In the genomic region with DNA sequence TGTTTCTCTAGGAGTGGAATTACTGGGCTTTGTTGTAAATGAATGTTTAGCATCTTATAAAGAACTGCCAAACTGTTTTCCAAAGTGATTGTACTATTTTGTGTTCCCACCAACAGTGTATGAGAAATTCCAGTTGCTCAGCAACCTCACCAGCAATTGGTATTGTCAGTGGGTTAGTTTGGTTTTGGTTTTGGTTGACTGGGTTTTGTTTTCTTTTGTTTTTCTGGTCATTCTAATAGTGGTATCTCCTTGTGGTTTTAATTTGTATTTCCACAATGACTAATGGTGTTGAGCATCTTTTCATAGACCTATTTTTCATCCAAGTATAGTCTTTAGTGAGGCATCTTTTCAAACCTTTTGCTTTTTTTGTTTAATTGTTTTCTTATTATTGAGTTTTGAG, we compare ENCODE assay signal across 8 cellular contexts. TPM values are rescaled to one million over a fixed set of nuclear protein-coding genes. Genes with fewer than 3 reads are reported as not detected.
DNase-seq lines count a peak whose midpoint lies in the region; ATAC-seq and TF ChIP-seq lines count a peak whose summit lies in the region.

No MANE protein-coding gene starts in this region.

- TF ChIP-seq RAD21 in IMR-90 (IDR thresholded peaks at IDR 0.05; ENCODE audit: low read length): no peak

- no peak overlapping the region for H2BK5ac ChIP-seq in IMR-90 (ENCODE audit: low read depth, low read length, poor library complexity, severe bottlenecking)

- H3K27me3 ChIP-seq in GM06990 (replicated peaks; ENCODE audit: control insufficient read depth, insufficient read depth, low read length) (no peaks in the 10 kb centered on the region), IMR-90 (ENCODE audit: control insufficient read depth, insufficient read depth, low read length) (no peaks in the 10 kb centered on the region), foreskin keratinocyte (no peaks in the 10 kb centered on the region)

- POLR2A ChIA-PET in IMR-90 (lab: Charles Lee; ENCODE audit: unreplicated experiment): no interaction called here

- no peak overlapping the region for H3K9ac ChIP-seq in IMR-90 (ENCODE audit: low read depth, low read length)

- no peak overlapping the region; a peak in 1 of 4 replicates for H4K8ac ChIP-seq in IMR-90 (ENCODE audit: low read depth in 2 of 2, low read length in 2 of 2)

- peak; percentile 94 for ATAC-seq in GM21528 (IDR thresholded peaks at IDR 0.05; ENCODE audit: low FRiP score, unreplicated experiment)
- ATAC-seq in IMR-90 (ENCODE audit: low read depth): no peak
- peak; percentile 45 for ATAC-seq in foreskin keratinocyte
- no peak for ATAC-seq in effector memory CD8-positive, alpha-beta T cell (replicated peaks)

- H2AK5ac ChIP-seq in IMR-90 (ENCODE audit: low read depth, low read length): no peak overlapping the region

- H3K27ac ChIP-seq in IMR-90 (ENCODE audit: insufficient read depth, low read length): no peak overlapping the region
- no peak overlapping the region for H3K27ac ChIP-seq in foreskin keratinocyte

- H3K4me3 ChIP-seq in GM06990 (replicated peaks; ENCODE audit: low read depth, low read length) (no peak overlapping the region), IMR-90 (ENCODE audit: insufficient read depth, low read depth, low read length) (no peak overlapping the region)

- no TSS peak for BruUV-seq in IMR-90 (replicated peaks; lab: Mats Ljungman, UMichigan)

- no peak overlapping the region for H3K27ac Mint-ChIP-seq in mesothelial cell of epicardium
- peak overlapping the region in 1 of 2 donors; percentile 3 for H3K27ac Mint-ChIP-seq in effector memory CD8-positive, alpha-beta T cell

- CTCF ChIA-PET in IMR-90 (lab: Yijun Ruan, JAX): interaction anchor here (0.7 kb wide), 1 partner anchor 22 kb away, joined by 3 read pairs; no protein-coding TSS in a partner anchor

- H3K4ac ChIP-seq in IMR-90 (ENCODE audit: low read depth, low read length): no peak overlapping the region; the same call in 1 of the 2 replicates

- no peak overlapping the region for H2AK9ac ChIP-seq in IMR-90 (replicated peaks; ENCODE audit: low read depth, low read length, poor library complexity)

- H3K36me3 Mint-ChIP-seq in mesothelial cell of epicardium: no peaks in the 10 kb centered on the region
- no peaks in the 10 kb centered on the region for H3K36me3 Mint-ChIP-seq in effector memory CD8-positive, alpha-beta T cell (ENCODE audit: insufficient read depth)

- DNase-seq in GM06990 (ENCODE audit: extremely low read depth, insufficient read length): peak; percentile 46
- peak; percentile 45 for DNase-seq in IMR-90
- DNase-seq in foreskin keratinocyte: peak; percentile 17 to 32
- DNase-seq in mesothelial cell of epicardium (ENCODE audit: low spot score in 2 of 2, unreplicated experiment in 2 of 2): no peak
- DNase-seq in effector memory CD8-positive, alpha-beta T cell: no peak
- no peak for DNase-seq in NCI-H1436 treated with DMSO at 0.1 percent for 48 hours (lab: John Stamatoyannopoulos, UW)
- DNase-seq in amygdala (lab: John Stamatoyannopoulos, UW): no peak

- H4K91ac ChIP-seq in IMR-90 (ENCODE audit: insufficient read depth, low read depth, low read length): no peak overlapping the region

- H3K9me3 Mint-ChIP-seq in mesothelial cell of epicardium: no peaks in the 10 kb centered on the region
- no peaks in the 10 kb centered on the region for H3K9me3 Mint-ChIP-seq in effector memory CD8-positive, alpha-beta T cell

- no peak overlapping the region for H4K5ac ChIP-seq in IMR-90 (ENCODE audit: low read depth, low read length)

- dilution Hi-C loops in IMR-90 (cut with HindIII; ENCODE audit: low sequenced_read_pairs, unreplicated experiment): no loop called here

- H3K79me1 ChIP-seq in IMR-90 (ENCODE audit: low read depth in 1 of 2, low read length in 2 of 2): 0 out of 4 replicates have a peak, but pooled peaks cover 0 to 4% of the 10 kb centered on the region in 2 experiments

- H3K23ac ChIP-seq in IMR-90 (ENCODE audit: low read depth, low read length): no peak overlapping the region

- intact Hi-C loops in IMR-90 (cut with micrococcal nuclease): no loop called here

- no peak overlapping the region; the same call in 1 of the 2 replicates for H2BK120ac ChIP-seq in IMR-90 (ENCODE audit: low read depth, low read length)

- peaks cover 7% of the 10 kb centered on the region; the same call in 1 of the 2 replicates for H3K9me1 ChIP-seq in IMR-90 (ENCODE audit: insufficient read depth, low read length)

- in situ Hi-C loops in IMR-90 (cut with MboI; ENCODE audit: low sequenced_read_pairs): no loop called here

- no peak for TF ChIP-seq CTCF in GM06990 (IDR thresholded peaks at IDR 0.05; ENCODE audit: insufficient read depth, low read length, poor library complexity, severe bottlenecking)
- no peak for TF ChIP-seq CTCF in IMR-90 (conservative IDR thresholded peaks at IDR 0.05; ENCODE audit: low read depth, low read length)
- no peak for TF ChIP-seq CTCF in foreskin keratinocyte (conservative IDR thresholded peaks at IDR 0.05)
- no peak for TF ChIP-seq CTCF in mesothelial cell of epicardium (IDR thresholded peaks at IDR 0.05; ENCODE audit: unreplicated experiment)

- no peak overlapping the region; the same call in 1 of the 2 replicates for H3K56ac ChIP-seq in IMR-90 (ENCODE audit: extremely low read depth, insufficient read depth, low read length)

- 0 out of 2 replicates have a peak overlapping the region, but pooled peaks have one; percentile 5 for H3K14ac ChIP-seq in IMR-90 (replicated peaks; ENCODE audit: low read depth, low read length)

- H3K4me3 Mint-ChIP-seq in mesothelial cell of epicardium: no peak overlapping the region
- H3K4me3 Mint-ChIP-seq in effector memory CD8-positive, alpha-beta T cell: no peak overlapping the region

- peak overlapping the region; percentile 66; the same call in 1 of the 2 replicates for H3K18ac ChIP-seq in IMR-90 (ENCODE audit: low read depth, low read length)

- H2AFZ ChIP-seq in IMR-90 (replicated peaks; ENCODE audit: low read length, poor library complexity): no peak overlapping the region

- H3K36me3 ChIP-seq in GM06990 (ENCODE audit: control insufficient read depth, insufficient read depth, low read length) (no peaks in the 10 kb centered on the region), IMR-90 (ENCODE audit: control insufficient read depth, insufficient read depth, low read length) (no peaks in the 10 kb centered on the region)

- no peak overlapping the region for H3K4me2 ChIP-seq in IMR-90 (ENCODE audit: low read depth, low read length)

- H3K4me1 Mint-ChIP-seq in mesothelial cell of epicardium: peaks cover 32% of the 10 kb centered on the region
- H3K4me1 Mint-ChIP-seq in effector memory CD8-positive, alpha-beta T cell (ENCODE audit: low read depth in 2 of 2): peaks cover 6 to 9% of the 10 kb centered on the region in 2 donors

- H3K4me1 ChIP-seq in IMR-90 (ENCODE audit: control insufficient read depth, insufficient read depth, low read length) (peaks cover 14% of the 10 kb centered on the region), foreskin keratinocyte (no peaks in the 10 kb centered on the region)

- H2BK20ac ChIP-seq in IMR-90 (ENCODE audit: low read depth, low read length): no peak overlapping the region

- no peaks in the 10 kb centered on the region for H4K20me1 ChIP-seq in IMR-90 (ENCODE audit: insufficient read depth, low read length)

- H3K9me3 ChIP-seq in IMR-90 (ENCODE audit: control insufficient read depth, insufficient read depth, low read length): no peaks in the 10 kb centered on the region

- 0 out of 3 replicates have a peak overlapping the region, but pooled peaks have one; percentile 55 for H2BK15ac ChIP-seq in IMR-90 (ENCODE audit: low read depth, low read length)

- no peak for TF ChIP-seq POLR2A in IMR-90 (IDR thresholded peaks at IDR 0.05; ENCODE audit: low read depth, low read length)

- no peaks in the 10 kb centered on the region for H3K27me3 Mint-ChIP-seq in mesothelial cell of epicardium (ENCODE audit: low read depth)
- no peaks in the 10 kb centered on the region for H3K27me3 Mint-ChIP-seq in effector memory CD8-positive, alpha-beta T cell

TF ChIP-seq in IMR-90, 13 proteins besides CTCF, POLR2A, EP300 and RAD21 (continues in another document):
- no peak for TF ChIP-seq MAZ (IDR thresholded peaks at IDR 0.05; ENCODE audit: borderline replicate concordance, low read depth, low read length)
- no peak for TF ChIP-seq RFX5 (IDR thresholded peaks at IDR 0.05; ENCODE audit: low read depth, low read length)
- no peak for TF ChIP-seq MAFK (IDR thresholded peaks at IDR 0.05; ENCODE audit: low read depth, low read length)
- TF ChIP-seq SMC3 (IDR thresholded peaks at IDR 0.05; ENCODE audit: low read depth, low read length): no peak
- TF ChIP-seq MXI1 (IDR thresholded peaks at IDR 0.05; ENCODE audit: borderline replicate concordance, low read depth, low read length): no peak
- TF ChIP-seq NFE2L2 (IDR thresholded peaks at IDR 0.05; ENCODE audit: low read depth, low read length): no peak
- TF ChIP-seq, protein P1, sequence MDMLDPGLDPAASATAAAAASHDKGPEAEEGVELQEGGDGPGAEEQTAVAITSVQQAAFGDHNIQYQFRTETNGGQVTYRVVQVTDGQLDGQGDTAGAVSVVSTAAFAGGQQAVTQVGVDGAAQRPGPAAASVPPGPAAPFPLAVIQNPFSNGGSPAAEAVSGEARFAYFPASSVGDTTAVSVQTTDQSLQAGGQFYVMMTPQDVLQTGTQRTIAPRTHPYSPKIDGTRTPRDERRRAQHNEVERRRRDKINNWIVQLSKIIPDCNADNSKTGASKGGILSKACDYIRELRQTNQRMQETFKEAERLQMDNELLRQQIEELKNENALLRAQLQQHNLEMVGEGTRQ (IDR thresholded peaks at IDR 0.05; ENCODE audit: low read depth, low read length): no peak
- TF ChIP-seq FOS (IDR thresholded peaks at IDR 0.05; ENCODE audit: low read depth, low read length): no peak
- TF ChIP-seq BHLHE40 (IDR thresholded peaks at IDR 0.05; ENCODE audit: low read depth, low read length): no peak
- TF ChIP-seq, protein P2, sequence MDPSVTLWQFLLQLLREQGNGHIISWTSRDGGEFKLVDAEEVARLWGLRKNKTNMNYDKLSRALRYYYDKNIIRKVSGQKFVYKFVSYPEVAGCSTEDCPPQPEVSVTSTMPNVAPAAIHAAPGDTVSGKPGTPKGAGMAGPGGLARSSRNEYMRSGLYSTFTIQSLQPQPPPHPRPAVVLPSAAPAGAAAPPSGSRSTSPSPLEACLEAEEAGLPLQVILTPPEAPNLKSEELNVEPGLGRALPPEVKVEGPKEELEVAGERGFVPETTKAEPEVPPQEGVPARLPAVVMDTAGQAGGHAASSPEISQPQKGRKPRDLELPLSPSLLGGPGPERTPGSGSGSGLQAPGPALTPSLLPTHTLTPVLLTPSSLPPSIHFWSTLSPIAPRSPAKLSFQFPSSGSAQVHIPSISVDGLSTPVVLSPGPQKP (IDR thresholded peaks at IDR 0.05; ENCODE audit: borderline replicate concordance, low read depth, low read length): no peak
- no peak for TF ChIP-seq RCOR1 (IDR thresholded peaks at IDR 0.05; ENCODE audit: insufficient replicate concordance, low read length)

RNA-seq across cellular contexts. Expression of a gene that starts 27.1 kb away (rescaled TPM):
- total RNA-seq in IMR-90 (2012; rRNA removed): 19.9 and 21.1 TPM in 2 replicates
- polyA plus RNA-seq in IMR-90 (2012; rRNA removed): 11.5 and 14.7 TPM in 2 replicates
- polyA plus RNA-seq in IMR-90 (2012; cell fraction: cytosol; rRNA removed): 2.5 and 4.3 TPM in 2 replicates
- polyA plus RNA-seq in IMR-90 (2012; cell fraction: nucleus; rRNA removed; ENCODE audit: low replicate concordance): 1.4 and 10.5 TPM in 2 replicates
- total RNA-seq in foreskin keratinocyte: 21.1 and 22.6 TPM in 2 replicates
- polyA plus RNA-seq in foreskin keratinocyte: 8.7 and 9.8 TPM in 2 replicates
- 15.6 to 19.8 TPM (median 15.7 TPM) in 3 replicates for total RNA-seq in mesothelial cell of epicardium

Comparison
In these comparisons a context has a peak if more than half of its experiments do, and no peak if none do; other contexts are left out.
1. DNase-seq: peak in GM06990 (single experiment), IMR-90 (single experiment) and foreskin keratinocyte (2 of 2); none in mesothelial cell of epicardium (0 of 2), effector memory CD8-positive, alpha-beta T cell (0 of 3), NCI-H1436 treated with DMSO at 0.1 percent for 48 hours (single experiment) and amygdala (0 of 56).
2. ATAC-seq: peak in GM21528 (single experiment) and foreskin keratinocyte (single experiment); none in IMR-90 (single experiment) and effector memory CD8-positive, alpha-beta T cell (single experiment).